22 cellular contexts compared by ENCODE assay signal in genomic region chr17:21458036-21458435, GRCh38.
DNase-seq lines count a peak whose midpoint lies in the region; ATAC-seq and TF ChIP-seq lines count a peak whose summit lies in the region.
"Had no signal": no experiment of that assay in that cellular context is flagged by ENCODE, and none has a peak within 500 bp of the region (broad histone marks: within the 10 kb centered on the region; RNA-seq: fewer than 3 reads in every experiment).

No MANE protein-coding gene starts in this region.

- H3K4me1 ChIP-seq in right atrium auricular region, result peaks cover 0 to 6% of the 10 kb centered on the region in 2 donors

- ATAC-seq in Right ventricle myocardium superior (ENCODE audit: poor library complexity) (no peak), GM19395 (IDR thresholded peaks at IDR 0.05; ENCODE audit: unreplicated experiment) (no peak)
- ATAC-seq in central memory CD8-positive, alpha-beta T cell (replicated peaks; ENCODE audit: extremely low read depth, poor library complexity, severe bottlenecking), result no peak

- no peak overlapping the region for H3K4me3 Mint-ChIP-seq in central memory CD8-positive, alpha-beta T cell
- H3K4me3 Mint-ChIP-seq: activated T-cell treated with anti-CD3 and anti-CD28 coated beads, Interleukin-2, amount 50 U/mL, for 24 hours; neural crest cell; stimulated activated naive B cell treated with anti-CD40 and anti-IgM and Interleukin-4, amounts not matched to agents 10 μg/mL and 1 μg/mL and 100 μg/mL, for 72 hours; T-helper 2 cell treated with Interferon-gamma antibody and Interleukin-4, amounts not matched to agents 5 μg/mL and 100 μg/mL, for 36 hours had no signal

- DNase-seq in right atrium auricular region (ENCODE audit: low spot score) (peak; percentile 56), Right ventricle myocardium superior (no peak), iPS-NIHi11 (ENCODE audit: low spot score) (peak; percentile 54), NAMALWA (ENCODE audit: low spot score) (no peak), COLO829 (ENCODE audit: low spot score) (no peak)
- no peak for DNase-seq in central memory CD8-positive, alpha-beta T cell (ENCODE audit: low spot score in 2 of 2)
- no peak for DNase-seq in stimulated activated naive CD4-positive, alpha-beta T cell (lab: John Stamatoyannopoulos, UW)
- DNase-seq: activated CD4-positive, alpha-beta T cell treated with anti-CD3 and anti-CD28 coated beads for 4 hours; activated gamma-delta T cell treated with Interleukin-2 at 50 U/mL for 16 hours; activated T-cell treated with anti-CD3 and anti-CD28 coated beads, Interleukin-2, amount 50 U/mL, for 24 hours; dorsolateral prefrontal cortex; HCEC 1CT; NCI-H1436; NCI-H2081 treated with DMSO at 0.1 percent for 48 hours; OCI-M1; sigmoid colon; stimulated activated CD4-positive, alpha-beta T cell treated with anti-CD3 and anti-CD28 coated beads, Interleukin-4, amount 100 ng/mL, for 4 hours; stimulated activated naive B cell treated with anti-CD40 and anti-IgM and Interleukin-4, amounts not matched to agents 10 μg/mL and 1 μg/mL and 100 μg/mL, for 72 hours had no signal

- no peaks in the 10 kb centered on the region for H3K36me3 ChIP-seq in right atrium auricular region
- H3K36me3 ChIP-seq: sigmoid colon, suprapubic skin had no signal

- H3K9me3 Mint-ChIP-seq in central memory CD8-positive, alpha-beta T cell, result no peaks in the 10 kb centered on the region
- H3K9me3 Mint-ChIP-seq: activated T-cell treated with anti-CD3 and anti-CD28 coated beads, Interleukin-2, amount 50 U/mL, for 24 hours; neural crest cell; stimulated activated naive B cell treated with anti-CD40 and anti-IgM and Interleukin-4, amounts not matched to agents 10 μg/mL and 1 μg/mL and 100 μg/mL, for 72 hours; T-helper 2 cell treated with Interferon-gamma antibody and Interleukin-4, amounts not matched to agents 5 μg/mL and 100 μg/mL, for 36 hours had no signal

- TF ChIP-seq CTCF in right atrium auricular region (IDR thresholded peaks at IDR 0.05), result no peak

- peaks cover 6% of the 10 kb centered on the region for H3K36me3 Mint-ChIP-seq in central memory CD8-positive, alpha-beta T cell (ENCODE audit: insufficient read depth)

- no peak overlapping the region for H3K4me3 ChIP-seq in right atrium auricular region
- H3K4me3 ChIP-seq: sigmoid colon, suprapubic skin had no signal

- no peak overlapping the region for H3K27ac ChIP-seq in right atrium auricular region
- H3K27ac ChIP-seq: dorsolateral prefrontal cortex had no signal

- H3K4me1 Mint-ChIP-seq in central memory CD8-positive, alpha-beta T cell, result peaks cover 14% of the 10 kb centered on the region

- peak overlapping the region; percentile 52 for H3K27ac Mint-ChIP-seq in central memory CD8-positive, alpha-beta T cell (ENCODE audit: low read depth)
- H3K27ac Mint-ChIP-seq: stimulated activated naive B cell treated with anti-CD40 and anti-IgM and Interleukin-4, amounts not matched to agents 10 μg/mL and 1 μg/mL and 100 μg/mL, for 72 hours had no signal

- H3K9me3 ChIP-seq in right atrium auricular region, result no peaks in the 10 kb centered on the region
- H3K9me3 ChIP-seq: sigmoid colon, suprapubic skin had no signal

- peaks cover 24% of the 10 kb centered on the region for H3K27me3 Mint-ChIP-seq in central memory CD8-positive, alpha-beta T cell

- intact Hi-C loops in Right ventricle myocardium superior (cut with DNase I), result loop anchor here (10.0 kb wide), 1 partner anchor 143 kb away; no protein-coding TSS in a partner anchor

- H3K27me3 ChIP-seq in right atrium auricular region, result no peaks in the 10 kb centered on the region
- H3K27me3 ChIP-seq: suprapubic skin had no signal

Comparison
In these comparisons a context has a peak if more than half of its experiments do, and no peak if none do; other contexts are left out.
1. DNase-seq: peak in right atrium auricular region (single experiment) and iPS-NIHi11 (single experiment); none in Right ventricle myocardium superior (single experiment), central memory CD8-positive, alpha-beta T cell (0 of 2), NAMALWA (single experiment), COLO829 (single experiment) and stimulated activated naive CD4-positive, alpha-beta T cell (0 of 6).